In genomic region chr20:50012282-50013263, GRCh38 we compare ENCODE assay signal across 1 cellular context.
TF ChIP-seq lines count a peak whose summit lies in the region.

No MANE protein-coding gene starts in this region.

TF ChIP-seq in K562, 482 proteins besides CTCF, POLR2A, EP300 and RAD21 (continued from another document and continues in another):
- TF ChIP-seq ZNF407 (IDR thresholded peaks at IDR 0.05; ENCODE audit: low read depth), result no peak
- TF ChIP-seq CBFA2T2 (conservative IDR thresholded peaks at IDR 0.05), result peak; percentile 87
- TF ChIP-seq KLF10 (CRISPR knock-in tag; IDR thresholded peaks at IDR 0.05), result no peak
- no peak for TF ChIP-seq MYBL2 (IDR thresholded peaks at IDR 0.05; ENCODE audit: low read depth)
- no peak for TF ChIP-seq MYBL2 (CRISPR knock-in tag; IDR thresholded peaks at IDR 0.05; ENCODE audit: borderline replicate concordance)
- no peak for TF ChIP-seq NR2C2 (CRISPR knock-in tag; IDR thresholded peaks at IDR 0.05)
- no peak for TF ChIP-seq NR2C2 (tag; IDR thresholded peaks at IDR 0.05)
- TF ChIP-seq ZNF77 (CRISPR knock-in tag; IDR thresholded peaks at IDR 0.05), result no peak
- 0 out of 2 replicates have a peak, but pooled peaks have one; percentile 27 for TF ChIP-seq HDGF (IDR thresholded peaks at IDR 0.05)
- no peak for TF ChIP-seq RBM17 (IDR thresholded peaks at IDR 0.05; ENCODE audit: borderline replicate concordance, low read depth, low read length)
- TF ChIP-seq ZBTB26 (CRISPR knock-in tag; IDR thresholded peaks at IDR 0.05), result no peak
- TF ChIP-seq ZNF318 (IDR thresholded peaks at IDR 0.05; ENCODE audit: borderline replicate concordance in 1 of 2, low read depth in 1 of 2), result no peak
- no peak for TF ChIP-seq FOXK1 (CRISPR knock-in tag; IDR thresholded peaks at IDR 0.05; ENCODE audit: borderline replicate concordance)
- no peak for TF ChIP-seq SRSF1 (IDR thresholded peaks at IDR 0.05; ENCODE audit: low read depth, low read length)
- no peak for TF ChIP-seq HIVEP1 (CRISPR knock-in tag; IDR thresholded peaks at IDR 0.05)
- no peak for TF ChIP-seq ILK (tag; IDR thresholded peaks at IDR 0.05; ENCODE audit: borderline replicate concordance, low read depth)
- 0 out of 4 replicates have a peak, but pooled peaks of 1 of the 2 experiments have one; percentile 19 for TF ChIP-seq RCOR1 (IDR thresholded peaks at IDR 0.05; ENCODE audit: borderline replicate concordance in 1 of 2, low read depth in 2 of 2, low read length in 2 of 2)
- TF ChIP-seq ZFP30 (CRISPR knock-in tag; IDR thresholded peaks at IDR 0.05; ENCODE audit: borderline replicate concordance), result no peak
- no peak for TF ChIP-seq KLF6 (CRISPR knock-in tag; IDR thresholded peaks at IDR 0.05; ENCODE audit: borderline replicate concordance)
- TF ChIP-seq ZBTB12 (CRISPR knock-in tag; IDR thresholded peaks at IDR 0.05), result no peak
- TF ChIP-seq U2AF1 (optimal IDR thresholded peaks at IDR 0.05; ENCODE audit: low read depth, low read length), result no peak
- peak; percentile 98 for TF ChIP-seq ZEB2 (IDR thresholded peaks at IDR 0.05)
- TF ChIP-seq ATF6 (CRISPR knock-in tag; IDR thresholded peaks at IDR 0.05), result no peak
- no peak for TF ChIP-seq SETDB1 (IDR thresholded peaks at IDR 0.05; ENCODE audit: low read length)
- TF ChIP-seq PML (IDR thresholded peaks at IDR 0.05; ENCODE audit: low read length), result peak; percentile 69; the same call in 1 of the 2 replicates
- no peak for TF ChIP-seq PCBP1 (IDR thresholded peaks at IDR 0.05; ENCODE audit: low read depth, low read length, poor library complexity, severe bottlenecking)
- 0 out of 4 replicates have a peak, but pooled peaks of 1 of the 2 experiments have one; percentile 56 for TF ChIP-seq UBTF (IDR thresholded peaks at IDR 0.05; ENCODE audit: borderline replicate concordance in 1 of 2, low read depth in 2 of 2, low read length in 2 of 2)
- peak; percentile 65 for TF ChIP-seq CCNT2 (IDR thresholded peaks at IDR 0.05; ENCODE audit: borderline replicate concordance, extremely low read depth, insufficient read length, low read depth, low read length)
- TF ChIP-seq NR2C1 (IDR thresholded peaks at IDR 0.05), result no peak
- TF ChIP-seq NR2C1 (tag; IDR thresholded peaks at IDR 0.05), result no peak
- TF ChIP-seq ZNF224 (CRISPR knock-in tag; IDR thresholded peaks at IDR 0.05), result no peak
- TF ChIP-seq TEAD1 (CRISPR knock-in tag; IDR thresholded peaks at IDR 0.05), result no peak
- peak; percentile 82 for TF ChIP-seq ADNP (tag; IDR thresholded peaks at IDR 0.05)
